Comparison of ENCODE assay signal across 2 cellular contexts in the genomic region with DNA sequence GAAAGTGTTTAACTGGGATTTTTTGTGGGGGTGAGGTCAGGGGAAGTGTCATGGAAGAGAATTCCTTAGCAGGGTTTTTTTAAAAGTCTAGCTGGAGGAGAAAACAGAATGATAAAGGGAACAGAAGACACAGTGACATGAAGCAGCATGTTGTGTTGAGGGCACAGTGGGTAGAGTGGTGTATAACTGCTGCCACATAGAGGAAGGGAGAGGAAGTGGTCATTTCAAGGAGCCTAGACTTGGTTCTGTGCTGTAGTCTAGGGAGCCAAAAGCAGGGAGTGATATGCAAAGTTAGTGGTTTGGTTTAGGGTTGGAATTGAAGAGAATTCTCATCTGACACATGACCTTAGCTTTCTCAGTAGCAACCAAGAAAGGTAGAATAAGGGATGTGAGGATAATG.
TF ChIP-seq lines count a peak whose summit lies in the region.

No MANE protein-coding gene starts in this region.

TF ChIP-seq in HEK293, 187 proteins besides CTCF, POLR2A, EP300 and RAD21 (continued from another document):
- TF ChIP-seq, protein P1, sequence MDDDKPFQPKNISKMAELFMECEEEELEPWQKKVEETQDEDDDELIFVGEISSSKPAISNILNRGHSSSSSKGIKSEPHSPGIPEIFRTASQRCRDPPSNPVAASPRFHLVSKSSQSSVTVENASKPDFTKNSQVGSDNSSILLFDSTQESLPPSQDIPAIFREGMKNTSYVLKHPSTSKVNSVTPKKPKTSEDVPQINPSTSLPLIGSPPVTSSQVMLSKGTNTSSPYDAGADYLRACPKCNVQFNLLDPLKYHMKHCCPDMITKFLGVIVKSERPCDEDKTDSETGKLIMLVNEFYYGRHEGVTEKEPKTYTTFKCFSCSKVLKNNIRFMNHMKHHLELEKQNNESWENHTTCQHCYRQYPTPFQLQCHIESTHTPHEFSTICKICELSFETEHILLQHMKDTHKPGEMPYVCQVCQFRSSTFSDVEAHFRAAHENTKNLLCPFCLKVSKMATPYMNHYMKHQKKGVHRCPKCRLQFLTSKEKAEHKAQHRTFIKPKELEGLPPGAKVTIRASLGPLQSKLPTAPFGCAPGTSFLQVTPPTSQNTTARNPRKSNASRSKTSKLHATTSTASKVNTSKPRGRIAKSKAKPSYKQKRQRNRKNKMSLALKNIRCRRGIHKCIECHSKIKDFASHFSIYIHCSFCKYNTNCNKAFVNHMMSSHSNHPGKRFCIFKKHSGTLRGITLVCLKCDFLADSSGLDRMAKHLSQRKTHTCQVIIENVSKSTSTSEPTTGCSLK (tag by site-specific recombination; IDR thresholded peaks at IDR 0.05): no peak
- TF ChIP-seq ZNF843 (tag by site-specific recombination; IDR thresholded peaks at IDR 0.05) (no peak), SCRT1 (tag by site-specific recombination; IDR thresholded peaks at IDR 0.05; ENCODE audit: borderline replicate concordance) (no peak), MYNN (tag by site-specific recombination; IDR thresholded peaks at IDR 0.05; ENCODE audit: borderline replicate concordance) (no peak)
TF ChIP-seq in HEK293: peak in this region for 0.

TF ChIP-seq in WTC11, 78 proteins besides CTCF, POLR2A, EP300 and RAD21 (continued from another document):
- TF ChIP-seq, protein P2, sequence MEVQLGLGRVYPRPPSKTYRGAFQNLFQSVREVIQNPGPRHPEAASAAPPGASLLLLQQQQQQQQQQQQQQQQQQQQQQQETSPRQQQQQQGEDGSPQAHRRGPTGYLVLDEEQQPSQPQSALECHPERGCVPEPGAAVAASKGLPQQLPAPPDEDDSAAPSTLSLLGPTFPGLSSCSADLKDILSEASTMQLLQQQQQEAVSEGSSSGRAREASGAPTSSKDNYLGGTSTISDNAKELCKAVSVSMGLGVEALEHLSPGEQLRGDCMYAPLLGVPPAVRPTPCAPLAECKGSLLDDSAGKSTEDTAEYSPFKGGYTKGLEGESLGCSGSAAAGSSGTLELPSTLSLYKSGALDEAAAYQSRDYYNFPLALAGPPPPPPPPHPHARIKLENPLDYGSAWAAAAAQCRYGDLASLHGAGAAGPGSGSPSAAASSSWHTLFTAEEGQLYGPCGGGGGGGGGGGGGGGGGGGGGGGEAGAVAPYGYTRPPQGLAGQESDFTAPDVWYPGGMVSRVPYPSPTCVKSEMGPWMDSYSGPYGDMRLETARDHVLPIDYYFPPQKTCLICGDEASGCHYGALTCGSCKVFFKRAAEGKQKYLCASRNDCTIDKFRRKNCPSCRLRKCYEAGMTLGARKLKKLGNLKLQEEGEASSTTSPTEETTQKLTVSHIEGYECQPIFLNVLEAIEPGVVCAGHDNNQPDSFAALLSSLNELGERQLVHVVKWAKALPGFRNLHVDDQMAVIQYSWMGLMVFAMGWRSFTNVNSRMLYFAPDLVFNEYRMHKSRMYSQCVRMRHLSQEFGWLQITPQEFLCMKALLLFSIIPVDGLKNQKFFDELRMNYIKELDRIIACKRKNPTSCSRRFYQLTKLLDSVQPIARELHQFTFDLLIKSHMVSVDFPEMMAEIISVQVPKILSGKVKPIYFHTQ (CRISPR knock-in tag; IDR thresholded peaks at IDR 0.05): no peak
- TF ChIP-seq, protein P3, sequence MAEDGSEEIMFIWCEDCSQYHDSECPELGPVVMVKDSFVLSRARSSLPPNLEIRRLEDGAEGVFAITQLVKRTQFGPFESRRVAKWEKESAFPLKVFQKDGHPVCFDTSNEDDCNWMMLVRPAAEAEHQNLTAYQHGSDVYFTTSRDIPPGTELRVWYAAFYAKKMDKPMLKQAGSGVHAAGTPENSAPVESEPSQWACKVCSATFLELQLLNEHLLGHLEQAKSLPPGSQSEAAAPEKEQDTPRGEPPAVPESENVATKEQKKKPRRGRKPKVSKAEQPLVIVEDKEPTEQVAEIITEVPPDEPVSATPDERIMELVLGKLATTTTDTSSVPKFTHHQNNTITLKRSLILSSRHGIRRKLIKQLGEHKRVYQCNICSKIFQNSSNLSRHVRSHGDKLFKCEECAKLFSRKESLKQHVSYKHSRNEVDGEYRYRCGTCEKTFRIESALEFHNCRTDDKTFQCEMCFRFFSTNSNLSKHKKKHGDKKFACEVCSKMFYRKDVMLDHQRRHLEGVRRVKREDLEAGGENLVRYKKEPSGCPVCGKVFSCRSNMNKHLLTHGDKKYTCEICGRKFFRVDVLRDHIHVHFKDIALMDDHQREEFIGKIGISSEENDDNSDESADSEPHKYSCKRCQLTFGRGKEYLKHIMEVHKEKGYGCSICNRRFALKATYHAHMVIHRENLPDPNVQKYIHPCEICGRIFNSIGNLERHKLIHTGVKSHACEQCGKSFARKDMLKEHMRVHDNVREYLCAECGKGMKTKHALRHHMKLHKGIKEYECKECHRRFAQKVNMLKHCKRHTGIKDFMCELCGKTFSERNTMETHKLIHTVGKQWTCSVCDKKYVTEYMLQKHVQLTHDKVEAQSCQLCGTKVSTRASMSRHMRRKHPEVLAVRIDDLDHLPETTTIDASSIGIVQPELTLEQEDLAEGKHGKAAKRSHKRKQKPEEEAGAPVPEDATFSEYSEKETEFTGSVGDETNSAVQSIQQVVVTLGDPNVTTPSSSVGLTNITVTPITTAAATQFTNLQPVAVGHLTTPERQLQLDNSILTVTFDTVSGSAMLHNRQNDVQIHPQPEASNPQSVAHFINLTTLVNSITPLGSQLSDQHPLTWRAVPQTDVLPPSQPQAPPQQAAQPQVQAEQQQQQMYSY (CRISPR knock-in tag; IDR thresholded peaks at IDR 0.05): no peak
- TF ChIP-seq CREM (CRISPR knock-in tag; IDR thresholded peaks at IDR 0.05) (no peak), ZNF317 (CRISPR knock-in tag; IDR thresholded peaks at IDR 0.05; ENCODE audit: borderline replicate concordance, low read depth) (no peak), CREB1 (CRISPR knock-in tag; IDR thresholded peaks at IDR 0.05) (no peak), ESRRA (CRISPR knock-in tag; IDR thresholded peaks at IDR 0.05; ENCODE audit: borderline replicate concordance) (no peak), MYBL2 (CRISPR knock-in tag; IDR thresholded peaks at IDR 0.05) (no peak), CBFB (CRISPR knock-in tag; IDR thresholded peaks at IDR 0.05; ENCODE audit: low read depth) (no peak)
- TF ChIP-seq, protein P4, sequence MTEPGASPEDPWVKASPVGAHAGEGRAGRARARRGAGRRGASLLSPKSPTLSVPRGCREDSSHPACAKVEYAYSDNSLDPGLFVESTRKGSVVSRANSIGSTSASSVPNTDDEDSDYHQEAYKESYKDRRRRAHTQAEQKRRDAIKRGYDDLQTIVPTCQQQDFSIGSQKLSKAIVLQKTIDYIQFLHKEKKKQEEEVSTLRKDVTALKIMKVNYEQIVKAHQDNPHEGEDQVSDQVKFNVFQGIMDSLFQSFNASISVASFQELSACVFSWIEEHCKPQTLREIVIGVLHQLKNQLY (CRISPR knock-in tag; IDR thresholded peaks at IDR 0.05): no peak
